In genomic region chr2:217956895-217957457, GRCh38 we compare ENCODE assay signal across 16 cellular contexts. TPM values are rescaled to one million over a fixed set of nuclear protein-coding genes. Genes with fewer than 3 reads are reported as not detected.
DNase-seq lines count a peak whose midpoint lies in the region; ATAC-seq and TF ChIP-seq lines count a peak whose summit lies in the region.
"Had no signal": no experiment of that assay in that cellular context is flagged by ENCODE, and none has a peak within 500 bp of the region (broad histone marks: within the 10 kb centered on the region; RNA-seq: fewer than 3 reads in every experiment).

No MANE protein-coding gene starts in this region.

- H3K27me3 Mint-ChIP-seq in activated T-helper 17 cell treated with anti-CD3 and anti-CD28 coated beads, Interleukin-2, amount 50 U/mL, for 72 hours, result peaks cover 9% of the 10 kb centered on the region

- H3K4me1 Mint-ChIP-seq in activated T-helper 17 cell treated with anti-CD3 and anti-CD28 coated beads, Interleukin-2, amount 50 U/mL, for 72 hours, result no peaks in the 10 kb centered on the region
- H3K4me1 Mint-ChIP-seq: WTC11 had no signal

- H3K4me3 Mint-ChIP-seq in activated T-helper 17 cell treated with anti-CD3 and anti-CD28 coated beads, Interleukin-2, amount 50 U/mL, for 72 hours, result no peak overlapping the region
- H3K4me3 Mint-ChIP-seq: WTC11 had no signal

- DNase-seq in activated effector memory CD4-positive, alpha-beta T cell treated with anti-CD3 and anti-CD28 coated beads, Interleukin-2, amount 50 U/mL, for 16 hours, result peak; percentile 57
- no peak for DNase-seq in activated effector memory CD4-positive, alpha-beta T cell treated with Interleukin-2 at 50 U/mL for 16 hours
- peak; percentile 45 for DNase-seq in left kidney (ENCODE audit: low read depth, low spot score)
- peak; percentile 55 for DNase-seq in sciatic nerve (ENCODE audit: low spot score)
- peak in 1 of 2 donors; percentile 88 for DNase-seq in aorta
- no peak for DNase-seq in G401 (ENCODE audit: low spot score)
- no peak for DNase-seq in foreskin fibroblast
- DNase-seq: 8988T; activated naive CD4-positive, alpha-beta T cell treated with anti-CD3 and anti-CD28 coated beads, Interleukin-2, amount 50 U/mL, for 16 hours; GF-D8; NCI-H1694; NCI-H510A; nucleus accumbens; PC-3 had no signal

- peak overlapping the region in 1 of 2 donors; percentile 34 for H3K27ac ChIP-seq in aorta (ENCODE audit: low read depth in 1 of 2, low read length in 2 of 2)

- no peaks in the 10 kb centered on the region for H3K9me3 ChIP-seq in aorta (ENCODE audit: control insufficient read depth, low read length)

- 17 to 27% methylated on average over 14 to 15 of the region's 15 CpGs for WGBS in aorta, 2 donors

- no peaks in the 10 kb centered on the region for H3K27me3 ChIP-seq in aorta (ENCODE audit: control insufficient read depth in 1 of 2, insufficient read depth in 2 of 2, low read length in 1 of 2)

- H3K4me1 ChIP-seq in aorta (ENCODE audit: control insufficient read depth in 1 of 2, insufficient read depth in 2 of 2, low read length in 2 of 2), result peaks cover 2 to 5% of the 10 kb centered on the region in 2 donors

- TF ChIP-seq CTCF in foreskin fibroblast (IDR thresholded peaks at IDR 0.05; ENCODE audit: low read depth, low read length), result no peak

- no peaks in the 10 kb centered on the region for H3K9me3 Mint-ChIP-seq in activated T-helper 17 cell treated with anti-CD3 and anti-CD28 coated beads, Interleukin-2, amount 50 U/mL, for 72 hours
- H3K9me3 Mint-ChIP-seq: WTC11 had no signal

- no peak overlapping the region for H3K27ac Mint-ChIP-seq in activated T-helper 17 cell treated with anti-CD3 and anti-CD28 coated beads, Interleukin-2, amount 50 U/mL, for 72 hours
- H3K27ac Mint-ChIP-seq: WTC11 had no signal

- no peaks in the 10 kb centered on the region for H3K36me3 Mint-ChIP-seq in activated T-helper 17 cell treated with anti-CD3 and anti-CD28 coated beads, Interleukin-2, amount 50 U/mL, for 72 hours (ENCODE audit: low read depth)
- H3K36me3 Mint-ChIP-seq: WTC11 had no signal

- H3K4me3 ChIP-seq in aorta (ENCODE audit: low read length in 2 of 2) (no peak overlapping the region), foreskin fibroblast (ENCODE audit: low read depth in 1 of 2, low read length in 2 of 2) (no peak overlapping the region)

- H3K36me3 ChIP-seq in aorta (ENCODE audit: control insufficient read depth in 1 of 2, insufficient read depth in 2 of 2, low read length in 1 of 2), result no peaks in the 10 kb centered on the region

- intact Hi-C loops in sciatic nerve (cut with DNase I), result no loop called here
- intact Hi-C loops in aorta (cut with DNase I), result no loop called here

- in situ Hi-C loops in G401 (cut with HindIII; ENCODE audit: low sequenced_read_pairs), result no loop called here

- ATAC-seq in sciatic nerve, result peak; percentile 36
- ATAC-seq in aorta (ENCODE audit: low FRiP score), result peak; percentile 44
- no peak for ATAC-seq in activated T-helper 17 cell treated with anti-CD3 and anti-CD28 coated beads, Interleukin-2, amount 50 U/mL, for 72 hours (replicated peaks)
- ATAC-seq: PC-3, WTC11 had no signal

RNA-seq across cellular contexts. Expression of gene TNS1, which starts 45.8 kb away (rescaled TPM):
- total RNA-seq in sciatic nerve, result 703 TPM
- total RNA-seq in aorta, result 1,000 to 10,000 TPM; 1,456 to 1,949 TPM
- 100 to 1,000 TPM; 303 to 404 TPM for polyA plus RNA-seq in aorta
- total RNA-seq in activated T-helper 17 cell treated with anti-CD3 and anti-CD28 coated beads, Interleukin-2, amount 50 U/mL, for 72 hours, result 10 to 100 TPM in 1 of 2 donors, 1 to 10 TPM in 1; 4.4 to 44.9 TPM
- total RNA-seq in G401 (2014; rRNA removed; shearing (Covaris generic)), result 0.37 TPM in 1 of 2 replicates, not detected in the other

Comparison
In these comparisons a context has a peak if more than half of its experiments do, and no peak if none do; other contexts are left out.
1. DNase-seq: peak in activated effector memory CD4-positive, alpha-beta T cell treated with anti-CD3 and anti-CD28 coated beads, Interleukin-2, amount 50 U/mL, for 16 hours (single experiment), left kidney (single experiment) and sciatic nerve (single experiment); none in activated effector memory CD4-positive, alpha-beta T cell treated with Interleukin-2 at 50 U/mL for 16 hours (single experiment), G401 (single experiment) and foreskin fibroblast (0 of 2).
2. RNA of gene TNS1, which starts 45.8 kb away (total RNA-seq): 1,456 to 1,949 TPM in aorta and 703 TPM in sciatic nerve (single experiment); 4.4 to 44.9 TPM in activated T-helper 17 cell treated with anti-CD3 and anti-CD28 coated beads, Interleukin-2, amount 50 U/mL, for 72 hours and 0.37 TPM in G401; every median in the first group is over 10 times any median in the second.